In the genomic region with DNA sequence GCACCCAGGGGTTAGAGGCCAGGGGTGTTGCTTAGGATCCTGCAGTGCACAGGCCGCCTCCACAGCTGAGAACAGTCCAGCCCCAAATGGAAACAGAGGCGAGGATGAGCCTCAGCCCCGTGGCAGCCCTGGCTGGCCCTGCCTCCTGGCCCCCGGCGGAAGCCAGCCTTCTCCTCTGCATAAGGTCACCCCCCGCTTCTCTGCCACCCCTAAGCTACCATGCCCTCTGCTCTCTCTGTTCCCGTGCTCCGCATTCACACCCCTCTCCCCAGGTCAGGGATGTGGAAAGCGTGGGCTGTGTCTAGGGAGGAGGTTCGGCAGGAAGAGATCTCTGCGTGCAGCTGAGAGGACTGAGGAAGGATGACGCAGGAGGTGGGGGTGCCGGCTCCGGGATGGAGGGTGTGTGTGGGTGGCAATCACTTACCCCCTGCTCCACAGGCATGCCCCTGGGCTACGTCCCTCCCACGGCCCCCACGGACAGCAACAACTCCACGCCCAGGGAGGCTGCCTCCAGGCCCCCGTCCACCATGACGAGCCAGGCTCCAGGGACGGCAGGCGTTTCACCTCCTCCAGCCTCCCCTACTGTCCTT, we compare ENCODE assay signal across 2 cellular contexts.
TF ChIP-seq lines count a peak whose summit lies in the region.

No MANE protein-coding gene starts in this region.

TF ChIP-seq in HEK293, 187 proteins besides CTCF, POLR2A, EP300 and RAD21:
- peak; percentile 91 for TF ChIP-seq EGR2 (tag by site-specific recombination; IDR thresholded peaks at IDR 0.05; ENCODE audit: low read depth)
- TF ChIP-seq, protein P1, sequence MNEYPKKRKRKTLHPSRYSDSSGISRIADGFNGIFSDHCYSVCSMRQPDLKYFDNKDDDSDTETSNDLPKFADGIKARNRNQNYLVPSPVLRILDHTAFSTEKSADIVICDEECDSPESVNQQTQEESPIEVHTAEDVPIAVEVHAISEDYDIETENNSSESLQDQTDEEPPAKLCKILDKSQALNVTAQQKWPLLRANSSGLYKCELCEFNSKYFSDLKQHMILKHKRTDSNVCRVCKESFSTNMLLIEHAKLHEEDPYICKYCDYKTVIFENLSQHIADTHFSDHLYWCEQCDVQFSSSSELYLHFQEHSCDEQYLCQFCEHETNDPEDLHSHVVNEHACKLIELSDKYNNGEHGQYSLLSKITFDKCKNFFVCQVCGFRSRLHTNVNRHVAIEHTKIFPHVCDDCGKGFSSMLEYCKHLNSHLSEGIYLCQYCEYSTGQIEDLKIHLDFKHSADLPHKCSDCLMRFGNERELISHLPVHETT (tag by site-specific recombination; IDR thresholded peaks at IDR 0.05): no peak
- TF ChIP-seq, protein P2, sequence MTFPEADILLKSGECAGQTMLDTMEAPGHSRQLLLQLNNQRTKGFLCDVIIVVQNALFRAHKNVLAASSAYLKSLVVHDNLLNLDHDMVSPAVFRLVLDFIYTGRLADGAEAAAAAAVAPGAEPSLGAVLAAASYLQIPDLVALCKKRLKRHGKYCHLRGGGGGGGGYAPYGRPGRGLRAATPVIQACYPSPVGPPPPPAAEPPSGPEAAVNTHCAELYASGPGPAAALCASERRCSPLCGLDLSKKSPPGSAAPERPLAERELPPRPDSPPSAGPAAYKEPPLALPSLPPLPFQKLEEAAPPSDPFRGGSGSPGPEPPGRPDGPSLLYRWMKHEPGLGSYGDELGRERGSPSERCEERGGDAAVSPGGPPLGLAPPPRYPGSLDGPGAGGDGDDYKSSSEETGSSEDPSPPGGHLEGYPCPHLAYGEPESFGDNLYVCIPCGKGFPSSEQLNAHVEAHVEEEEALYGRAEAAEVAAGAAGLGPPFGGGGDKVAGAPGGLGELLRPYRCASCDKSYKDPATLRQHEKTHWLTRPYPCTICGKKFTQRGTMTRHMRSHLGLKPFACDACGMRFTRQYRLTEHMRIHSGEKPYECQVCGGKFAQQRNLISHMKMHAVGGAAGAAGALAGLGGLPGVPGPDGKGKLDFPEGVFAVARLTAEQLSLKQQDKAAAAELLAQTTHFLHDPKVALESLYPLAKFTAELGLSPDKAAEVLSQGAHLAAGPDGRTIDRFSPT (tag by site-specific recombination; IDR thresholded peaks at IDR 0.05): no peak
- TF ChIP-seq ZBTB21 (tag by site-specific recombination; IDR thresholded peaks at IDR 0.05): no peak
- TF ChIP-seq, protein P3, sequence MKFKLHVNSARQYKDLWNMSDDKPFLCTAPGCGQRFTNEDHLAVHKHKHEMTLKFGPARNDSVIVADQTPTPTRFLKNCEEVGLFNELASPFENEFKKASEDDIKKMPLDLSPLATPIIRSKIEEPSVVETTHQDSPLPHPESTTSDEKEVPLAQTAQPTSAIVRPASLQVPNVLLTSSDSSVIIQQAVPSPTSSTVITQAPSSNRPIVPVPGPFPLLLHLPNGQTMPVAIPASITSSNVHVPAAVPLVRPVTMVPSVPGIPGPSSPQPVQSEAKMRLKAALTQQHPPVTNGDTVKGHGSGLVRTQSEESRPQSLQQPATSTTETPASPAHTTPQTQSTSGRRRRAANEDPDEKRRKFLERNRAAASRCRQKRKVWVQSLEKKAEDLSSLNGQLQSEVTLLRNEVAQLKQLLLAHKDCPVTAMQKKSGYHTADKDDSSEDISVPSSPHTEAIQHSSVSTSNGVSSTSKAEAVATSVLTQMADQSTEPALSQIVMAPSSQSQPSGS (tag by site-specific recombination; IDR thresholded peaks at IDR 0.05; ENCODE audit: low read depth): no peak
- no peak for TF ChIP-seq ZNF394 (tag by site-specific recombination; IDR thresholded peaks at IDR 0.05; ENCODE audit: borderline replicate concordance)
- no peak for TF ChIP-seq ZNF133 (tag by site-specific recombination; IDR thresholded peaks at IDR 0.05)
- peak; percentile 95 for TF ChIP-seq ZFHX2 (tag by site-specific recombination; conservative IDR thresholded peaks at IDR 0.05)
- peak; percentile 24; the same call in 1 of the 2 replicates for TF ChIP-seq GLIS2 (tag by site-specific recombination; IDR thresholded peaks at IDR 0.05)
- TF ChIP-seq ZBTB17 (tag by site-specific recombination; IDR thresholded peaks at IDR 0.05): peak; percentile 44
- TF ChIP-seq ZNF510 (tag by site-specific recombination; IDR thresholded peaks at IDR 0.05; ENCODE audit: insufficient replicate concordance): no peak
- no peak for TF ChIP-seq ZNF274 (IDR thresholded peaks at IDR 0.05; ENCODE audit: low read length)
- no peak for TF ChIP-seq ZNF274 (tag by site-specific recombination; IDR thresholded peaks at IDR 0.05; ENCODE audit: borderline replicate concordance)
- no peak for TF ChIP-seq ZFP41 (tag by site-specific recombination; IDR thresholded peaks at IDR 0.05; ENCODE audit: borderline replicate concordance)
- TF ChIP-seq ZNF561 (tag by site-specific recombination; IDR thresholded peaks at IDR 0.05; ENCODE audit: borderline replicate concordance): no peak
- TF ChIP-seq SP7 (tag by site-specific recombination; IDR thresholded peaks at IDR 0.05): no peak
- no peak for TF ChIP-seq ZNF221 (tag by site-specific recombination; IDR thresholded peaks at IDR 0.05; ENCODE audit: borderline replicate concordance)
- TF ChIP-seq ZNF155 (tag by site-specific recombination; IDR thresholded peaks at IDR 0.05): no peak
- TF ChIP-seq ZNF10 (tag by site-specific recombination; IDR thresholded peaks at IDR 0.05): no peak
- TF ChIP-seq ZNF670 (tag by site-specific recombination; IDR thresholded peaks at IDR 0.05; ENCODE audit: low read depth): no peak

TF ChIP-seq in H1, 55 proteins besides CTCF, POLR2A, EP300 and RAD21:
- TF ChIP-seq RNF2 (IDR thresholded peaks at IDR 0.05; ENCODE audit: borderline replicate concordance, low read depth, low read length, missing control alignments, poor library complexity, severe bottlenecking) (no peak), POU5F1 (IDR thresholded peaks at IDR 0.05; ENCODE audit: low read depth, low read length) (no peak), BRCA1 (IDR thresholded peaks at IDR 0.05; ENCODE audit: low read depth, low read length) (no peak), SIN3A (conservative IDR thresholded peaks at IDR 0.05 in 1 of 2, IDR thresholded peaks at IDR 0.05 in 1 of 2; ENCODE audit: low read depth in 1 of 2, low read length in 2 of 2) (no peak), CREB1 (IDR thresholded peaks at IDR 0.05) (no peak), TCF12 (IDR thresholded peaks at IDR 0.05; ENCODE audit: low read depth, low read length) (no peak), CHD2 (IDR thresholded peaks at IDR 0.05; ENCODE audit: low read length) (no peak), SP4 (IDR thresholded peaks at IDR 0.05; ENCODE audit: low read length) (no peak), PHF8 (conservative IDR thresholded peaks at IDR 0.05; ENCODE audit: low read depth, low read length) (no peak), RBBP5 (IDR thresholded peaks at IDR 0.05; ENCODE audit: borderline replicate concordance, low read depth, low read length) (no peak), RFX5 (IDR thresholded peaks at IDR 0.05; ENCODE audit: borderline replicate concordance, low read depth, low read length) (no peak)
- TF ChIP-seq, protein P4, sequence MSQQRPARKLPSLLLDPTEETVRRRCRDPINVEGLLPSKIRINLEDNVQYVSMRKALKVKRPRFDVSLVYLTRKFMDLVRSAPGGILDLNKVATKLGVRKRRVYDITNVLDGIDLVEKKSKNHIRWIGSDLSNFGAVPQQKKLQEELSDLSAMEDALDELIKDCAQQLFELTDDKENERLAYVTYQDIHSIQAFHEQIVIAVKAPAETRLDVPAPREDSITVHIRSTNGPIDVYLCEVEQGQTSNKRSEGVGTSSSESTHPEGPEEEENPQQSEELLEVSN (IDR thresholded peaks at IDR 0.05): no peak
- TF ChIP-seq, protein P3 (IDR thresholded peaks at IDR 0.05; ENCODE audit: low read length): no peak
TF ChIP-seq in H1: peak in this region for 0.
